ENCODE assay signal across 9 cellular contexts in genomic region chr2:219058541-219059374, GRCh38. TPM values are rescaled to one million over a fixed set of nuclear protein-coding genes. Genes with fewer than 3 reads are reported as not detected.
A peak's percentile ranks its signal among the peaks of the same experiment; 100 is the strongest.
DNase-seq lines count a peak whose midpoint lies in the region; ATAC-seq, FAIRE-seq and TF ChIP-seq lines count a peak whose summit lies in the region.
"Had no signal": no experiment of that assay in that cellular context is flagged by ENCODE, and none has a peak within 500 bp of the region (broad histone marks: within the 10 kb centered on the region; RNA-seq: fewer than 3 reads in every experiment).

No MANE protein-coding gene starts in this region.

- no peak for TF ChIP-seq EP300 in suprapubic skin (IDR thresholded peaks at IDR 0.05)

- H3K9me2 ChIP-seq in PC-3 (replicated peaks; ENCODE audit: low read length), result no peaks in the 10 kb centered on the region

- no peak overlapping the region for H3K9ac ChIP-seq in PC-3 (ENCODE audit: low read length)

- H3K27ac ChIP-seq in PC-3 (ENCODE audit: low read length), result no peak overlapping the region
- no peak overlapping the region for H3K27ac ChIP-seq in psoas muscle
- no peak overlapping the region for H3K27ac ChIP-seq in suprapubic skin

- no TSS peak for BruUV-seq in PC-3 (replicated peaks; lab: Mats Ljungman, UMichigan)

- no peak for TF ChIP-seq POLR2A in GM12891 (IDR thresholded peaks at IDR 0.05; ENCODE audit: low read depth, low read length)
- TF ChIP-seq POLR2A in suprapubic skin (IDR thresholded peaks at IDR 0.05), result no peak

- peak; percentile 35 for ATAC-seq in PC-3
- peak; percentile 72 to 77 for ATAC-seq in left cardiac atrium
- ATAC-seq in psoas muscle, result peak; percentile 38 to 80 (median 72)

- 0 out of 2 replicates have a peak overlapping the region, but pooled peaks have one; percentile 11 for H2AFZ ChIP-seq in PC-3 (ENCODE audit: low read length)

- CTCF ChIA-PET in PC-3 (lab: Charles Lee), result interaction anchor here (0.7 to 1.7 kb wide), 9 partner anchors 13 to 96 kb away, joined by 3 to 12 read pairs (median 4); no protein-coding TSS in a partner anchor

- POLR2A ChIA-PET in PC-3 (lab: Charles Lee; ENCODE audit: unreplicated experiment), result no interaction called here

- WGBS in psoas muscle, 3 donors, result 6 to 8% (median 7%) methylated on average over 40 to 42 of the region's 42 CpGs
- 9% methylated on average over 25 of the region's 42 CpGs for WGBS in suprapubic skin

- no peak for TF ChIP-seq CTCF in PC-3 (conservative IDR thresholded peaks at IDR 0.05; ENCODE audit: low read depth, low read length)
- no peak for TF ChIP-seq CTCF in psoas muscle (IDR thresholded peaks at IDR 0.05)
- TF ChIP-seq CTCF in suprapubic skin (IDR thresholded peaks at IDR 0.05), result no peak

- H3K36me3 ChIP-seq in PC-3 (ENCODE audit: low read depth, low read length) (no peaks in the 10 kb centered on the region), psoas muscle (ENCODE audit: insufficient read depth in 1 of 2, low read depth in 1 of 2) (no peaks in the 10 kb centered on the region), suprapubic skin (no peaks in the 10 kb centered on the region)

- peak overlapping the region; percentile 75 for H3K4me2 ChIP-seq in PC-3 (ENCODE audit: low read length)

- no peak for FAIRE-seq in GM12891 (lab: Jason Lieb, UNC)

- DNase-seq in GM12891 (ENCODE audit: insufficient read length, low spot score), result peak; percentile 30
- DNase-seq in PC-3, result peak; percentile 22
- peak; percentile 58 for DNase-seq in left cardiac atrium
- peak; percentile 55 to 71 for DNase-seq in psoas muscle
- no peak for DNase-seq in HCEC 1CT
- no peak for DNase-seq in NCI-H1105 (lab: John Stamatoyannopoulos, UW)
- no peak for DNase-seq in suprapubic skin (ENCODE audit: low spot score in 2 of 2)
- DNase-seq in NCI-H446 (lab: John Stamatoyannopoulos, UW), result no peak

- no peaks in the 10 kb centered on the region for H4K20me1 ChIP-seq in PC-3 (ENCODE audit: low read length)

- peaks cover 22% of the 10 kb centered on the region for H3K4me1 ChIP-seq in PC-3 (ENCODE audit: insufficient read depth, low read length)
- peaks cover 28% of the 10 kb centered on the region for H3K4me1 ChIP-seq in psoas muscle
- peaks cover 44% of the 10 kb centered on the region for H3K4me1 ChIP-seq in suprapubic skin

- intact Hi-C loops in PC-3 (cut with micrococcal nuclease) (loop anchor here (1.0 kb wide), 2 partner anchors 61 to 97 kb away; no protein-coding TSS in a partner anchor), left cardiac atrium (cut with DNase I) (loop anchor here (1.0 to 10.0 kb wide), 4 partner anchors 61 to 246 kb away; partner anchors contain the start of gene PTPRN (in 2 of the 2)), psoas muscle (cut with DNase I) (loop anchor here (1.0 to 10.0 kb wide), 4 partner anchors 60 to 246 kb away; partner anchors contain the start of gene PTPRN (in 2 of the 2))

- H3K4me3 ChIP-seq in PC-3 (ENCODE audit: low read length) (peak overlapping the region; percentile 58), psoas muscle (peak overlapping the region; percentile 47), suprapubic skin (no peak overlapping the region)

- H3K9me3 ChIP-seq in PC-3 (ENCODE audit: low read length) (no peaks in the 10 kb centered on the region), psoas muscle (no peaks in the 10 kb centered on the region), suprapubic skin (no peaks in the 10 kb centered on the region)

- H3K79me2 ChIP-seq in PC-3 (ENCODE audit: low read length), result no peaks in the 10 kb centered on the region

- no peaks in the 10 kb centered on the region for H3F3A ChIP-seq in PC-3 (ENCODE audit: low read length, unreplicated experiment)

- H3K27me3 ChIP-seq in PC-3 (ENCODE audit: low read length) (peaks cover 46% of the 10 kb centered on the region), psoas muscle (ENCODE audit: insufficient read depth in 3 of 3, low read length in 2 of 3) (peaks cover 0 to 96% (median 23%) of the 10 kb centered on the region in 3 donors), suprapubic skin (peaks cover 98% of the 10 kb centered on the region)

TF ChIP-seq in GM12891, 5 proteins besides CTCF, POLR2A, EP300 and RAD21:
- no peak for TF ChIP-seq TAF1 (IDR thresholded peaks at IDR 0.05; ENCODE audit: low read depth, low read length)
- TF ChIP-seq POU2F2 (IDR thresholded peaks at IDR 0.05; ENCODE audit: low read depth, low read length), result no peak
- no peak for TF ChIP-seq PAX5 (IDR thresholded peaks at IDR 0.05; ENCODE audit: insufficient read depth, low read length, severe bottlenecking)
- no peak for TF ChIP-seq POLR2AphosphoS5 (IDR thresholded peaks at IDR 0.05; ENCODE audit: low read depth, low read length)
- TF ChIP-seq SPI1 (IDR thresholded peaks at IDR 0.05; ENCODE audit: low read depth, low read length), result no peak

RNA-seq across cellular contexts. Expression of gene IHH, which starts 2.0 kb away (rescaled TPM):
- polyA plus RNA-seq in GM12891 (2012; ENCODE audit: low read depth, missing spikeins), result not detected
- total RNA-seq in PC-3 (2014; rRNA removed), result 0.07 TPM in 1 of 2 replicates, not detected in the other
- not detected for total RNA-seq in left cardiac atrium
- not detected for total RNA-seq in psoas muscle
- under 1 TPM in 2 of 3 donors, not detected in 1; 0.03 to 0.12 TPM for polyA plus RNA-seq in psoas muscle
- total RNA-seq in suprapubic skin, result under 1 TPM in 2 of 4 donors, not detected in 2; 0.23 to 0.30 TPM
- total RNA-seq: activated CD8-positive, alpha-beta T cell treated with anti-CD3 and anti-CD28 coated beads for 36 hours had no signal

RNA-seq across cellular contexts. Expression of gene CFAP65, which starts 17.4 kb away (rescaled TPM):
- polyA plus RNA-seq in GM12891 (2012; ENCODE audit: low read depth, missing spikeins), result not detected
- total RNA-seq in PC-3 (2014; rRNA removed) (0.17 and 0.18 TPM in 2 replicates), left cardiac atrium (not detected), psoas muscle (not detected), suprapubic skin (not detected)
- polyA plus RNA-seq in psoas muscle, result not detected
- total RNA-seq: activated CD8-positive, alpha-beta T cell treated with anti-CD3 and anti-CD28 coated beads for 36 hours had no signal

Comparison
In these comparisons a context has a peak if more than half of its experiments do, and no peak if none do; other contexts are left out.
1. DNase-seq: peak in GM12891 (single experiment), PC-3 (single experiment), left cardiac atrium (single experiment) and psoas muscle (2 of 2); none in HCEC 1CT (single experiment), NCI-H1105 (single experiment), suprapubic skin (0 of 2) and NCI-H446 (0 of 2).
2. Peak in every context shown above with its lines, with median percentiles within 50 percentile points of each other: ATAC-seq.